Comparison of ENCODE assay signal across 29 cellular contexts in the genomic region with DNA sequence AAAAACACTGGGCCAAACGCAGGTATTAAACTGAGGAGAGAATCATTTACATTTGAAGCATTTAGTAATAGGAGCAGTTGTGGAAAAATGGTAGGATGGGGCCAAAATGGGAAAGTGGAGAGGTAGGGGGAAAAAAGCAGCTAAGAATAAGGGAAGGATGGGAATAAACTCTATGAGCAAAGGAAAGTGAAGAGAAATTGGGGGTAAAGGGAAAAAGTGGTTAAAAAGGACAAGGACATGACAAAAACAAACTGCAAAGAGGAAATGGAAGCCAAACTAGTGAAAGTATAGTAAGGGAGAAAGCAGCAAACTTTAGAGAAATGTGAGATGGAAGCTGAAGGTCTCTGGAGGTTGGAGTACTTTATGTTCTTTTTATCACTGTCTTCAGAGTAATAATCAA.
"Had no signal": no experiment of that assay in that cellular context is flagged by ENCODE, and none has a peak within 500 bp of the region (broad histone marks: within the 10 kb centered on the region; RNA-seq: fewer than 3 reads in every experiment).

No MANE protein-coding gene starts in this region.

- H3K27me3 Mint-ChIP-seq: activated B cell treated with CpG ODN at 0.5 μM for 24 hours; activated CD8-positive, alpha-beta T cell treated with anti-CD3 and anti-CD28 coated beads for 36 hours; activated naive CD4-positive, alpha-beta T cell treated with anti-CD3 and anti-CD28 coated beads, Interleukin-2, amount 50 U/mL, for 24 hours; activated naive CD8-positive, alpha-beta T cell treated with anti-CD3 and anti-CD28 coated beads for 36 hours; activated naive CD8-positive, alpha-beta T cell treated with anti-CD3 and anti-CD28 coated beads, Interleukin-2, amount 50 U/mL, for 24 hours; activated T-helper 17 cell treated with anti-CD3 and anti-CD28 coated beads, Interleukin-2, amount 50 U/mL, for 72 hours had no signal

- ATAC-seq: activated CD4-positive, CD25-positive, alpha-beta regulatory T cell treated with anti-CD3 and anti-CD28 coated beads, Interleukin-2, amount 50 U/mL, for 24 hours; activated CD8-positive, alpha-beta T cell treated with anti-CD3 and anti-CD28 coated beads for 36 hours; activated naive CD8-positive, alpha-beta T cell treated with anti-CD3 and anti-CD28 coated beads, Interleukin-2, amount 50 U/mL, for 24 hours; activated T-cell treated with anti-CD3 and anti-CD28 coated beads, Interleukin-2, amount 50 U/mL, for 4 hours; activated T-helper 17 cell treated with anti-CD3 and anti-CD28 coated beads, Interleukin-2, amount 50 U/mL, for 72 hours; body of pancreas; gastroesophageal sphincter had no signal

- H3K4me3 ChIP-seq: adrenal gland, body of pancreas, colonic mucosa, esophagus squamous epithelium, gastroesophageal sphincter had no signal

- H3K9me3 Mint-ChIP-seq: activated B cell treated with CpG ODN at 0.5 μM for 24 hours; activated CD8-positive, alpha-beta T cell treated with anti-CD3 and anti-CD28 coated beads for 36 hours; activated naive CD4-positive, alpha-beta T cell treated with anti-CD3 and anti-CD28 coated beads for 36 hours; activated naive CD4-positive, alpha-beta T cell treated with anti-CD3 and anti-CD28 coated beads, Interleukin-2, amount 50 U/mL, for 24 hours; activated naive CD8-positive, alpha-beta T cell treated with anti-CD3 and anti-CD28 coated beads for 36 hours; activated naive CD8-positive, alpha-beta T cell treated with anti-CD3 and anti-CD28 coated beads, Interleukin-2, amount 50 U/mL, for 24 hours; activated T-cell treated with anti-CD3 and anti-CD28 coated beads, Interleukin-2, amount 50 U/mL, for 4 hours; activated T-helper 17 cell treated with anti-CD3 and anti-CD28 coated beads, Interleukin-2, amount 50 U/mL, for 72 hours; T-helper 2 cell treated with Interferon-gamma antibody and Interleukin-4, amounts not matched to agents 5 μg/mL and 100 μg/mL, for 36 hours had no signal

- H3K27ac ChIP-seq: adrenal gland, body of pancreas, colonic mucosa, epithelial cell of prostate, esophagus squamous epithelium, gastroesophageal sphincter, WERI-Rb-1 had no signal

- DNase-seq: activated B cell treated with CpG ODN at 0.5 μM for 24 hours; activated CD4-positive, alpha-beta T cell treated with anti-CD3 and anti-CD28 coated beads for 48 hours; activated CD4-positive, alpha-beta T cell treated with anti-CD3 and anti-CD28 coated beads, Interleukin-2, amount 50 U/mL, for 1 hour; activated CD4-positive, alpha-beta T cell treated with anti-CD3 and anti-CD28 coated beads, Interleukin-2, amount 50 U/mL, for 48 hours; activated CD8-positive, alpha-beta memory T cell treated with anti-CD3 and anti-CD28 coated beads for 24 hours; activated CD8-positive, alpha-beta T cell treated with anti-CD3 and anti-CD28 coated beads for 36 hours; activated effector memory CD4-positive, alpha-beta T cell treated with anti-CD3 and anti-CD28 coated beads, Interleukin-2, amount 50 U/mL, for 16 hours; activated naive CD4-positive, alpha-beta T cell treated with anti-CD3 and anti-CD28 coated beads for 36 hours; activated naive CD8-positive, alpha-beta T cell treated with anti-CD3 and anti-CD28 coated beads for 36 hours; activated naive CD8-positive, alpha-beta T cell treated with anti-CD3 and anti-CD28 coated beads, Interleukin-2, amount 50 U/mL, for 24 hours; activated T-cell treated with anti-CD3 and anti-CD28 coated beads, Interleukin-2, amount 50 U/mL, for 4 hours; adrenal gland; amygdala; aorta; body of pancreas; caudate nucleus; colonic mucosa; effector CD8-positive, alpha-beta T cell; esophagus squamous epithelium; foreskin melanocyte; head of caudate nucleus; T1000; WERI-Rb-1 had no signal

- H3K4me3 Mint-ChIP-seq: activated B cell treated with CpG ODN at 0.5 μM for 24 hours; activated CD8-positive, alpha-beta T cell treated with anti-CD3 and anti-CD28 coated beads for 36 hours; activated naive CD4-positive, alpha-beta T cell treated with anti-CD3 and anti-CD28 coated beads for 36 hours; activated naive CD4-positive, alpha-beta T cell treated with anti-CD3 and anti-CD28 coated beads, Interleukin-2, amount 50 U/mL, for 24 hours; activated naive CD8-positive, alpha-beta T cell treated with anti-CD3 and anti-CD28 coated beads for 36 hours; activated naive CD8-positive, alpha-beta T cell treated with anti-CD3 and anti-CD28 coated beads, Interleukin-2, amount 50 U/mL, for 24 hours; activated T-cell treated with anti-CD3 and anti-CD28 coated beads, Interleukin-2, amount 50 U/mL, for 4 hours; activated T-helper 17 cell treated with anti-CD3 and anti-CD28 coated beads, Interleukin-2, amount 50 U/mL, for 72 hours; T-helper 2 cell treated with Interferon-gamma antibody and Interleukin-4, amounts not matched to agents 5 μg/mL and 100 μg/mL, for 36 hours had no signal

- H3K9me3 ChIP-seq: adrenal gland, body of pancreas, colonic mucosa, esophagus squamous epithelium, gastroesophageal sphincter had no signal

- H3K36me3 ChIP-seq: colonic mucosa had no signal

- H3K27me3 ChIP-seq: adrenal gland, body of pancreas, colonic mucosa, esophagus squamous epithelium, gastroesophageal sphincter had no signal

- H3K4me1 ChIP-seq: adrenal gland, body of pancreas, colonic mucosa, esophagus squamous epithelium, gastroesophageal sphincter had no signal

- H3K27ac Mint-ChIP-seq: activated B cell treated with CpG ODN at 0.5 μM for 24 hours; activated CD8-positive, alpha-beta T cell treated with anti-CD3 and anti-CD28 coated beads for 36 hours; activated naive CD4-positive, alpha-beta T cell treated with anti-CD3 and anti-CD28 coated beads for 36 hours; activated naive CD4-positive, alpha-beta T cell treated with anti-CD3 and anti-CD28 coated beads, Interleukin-2, amount 50 U/mL, for 24 hours; activated naive CD8-positive, alpha-beta T cell treated with anti-CD3 and anti-CD28 coated beads for 36 hours; activated naive CD8-positive, alpha-beta T cell treated with anti-CD3 and anti-CD28 coated beads, Interleukin-2, amount 50 U/mL, for 24 hours; activated T-helper 17 cell treated with anti-CD3 and anti-CD28 coated beads, Interleukin-2, amount 50 U/mL, for 72 hours; T-helper 2 cell treated with Interferon-gamma antibody and Interleukin-4, amounts not matched to agents 5 μg/mL and 100 μg/mL, for 36 hours had no signal

- H3K4me1 Mint-ChIP-seq: activated B cell treated with CpG ODN at 0.5 μM for 24 hours had no signal
